8 cellular contexts compared by ENCODE assay signal in genomic region chr1:165828581-165829329, GRCh38. TPM values are rescaled to one million over a fixed set of nuclear protein-coding genes. Genes with fewer than 3 reads are reported as not detected.
A peak's percentile ranks its signal among the peaks of the same experiment; 100 is the strongest.
DNase-seq lines count a peak whose midpoint lies in the region; ATAC-seq and TF ChIP-seq lines count a peak whose summit lies in the region.

No MANE protein-coding gene starts in this region.

- TSS peak; percentile 95 for BruUV-seq in Calu3 (replicated peaks; lab: Mats Ljungman, UMichigan)

- peak overlapping the region; percentile 99 for H3K4me3 Mint-ChIP-seq in Calu3 (ENCODE audit: low read depth, unreplicated experiment)
- H3K4me3 Mint-ChIP-seq in glutamatergic neuron (ENCODE audit: unreplicated experiment), result peak overlapping the region; percentile 97

- H3K27ac Mint-ChIP-seq in Calu3 (ENCODE audit: unreplicated experiment) (peak overlapping the region; percentile 88), glutamatergic neuron (ENCODE audit: unreplicated experiment) (peak overlapping the region; percentile 96)
- peak overlapping the region; percentile 93 to 98 for H3K27ac Mint-ChIP-seq in activated naive CD4-positive, alpha-beta T cell treated with anti-CD3 and anti-CD28 coated beads, Interleukin-2, amount 50 U/mL, for 72 hours

- H3K36me3 Mint-ChIP-seq in Calu3 (ENCODE audit: insufficient read depth, unreplicated experiment) (peaks cover 29% of the 10 kb centered on the region), glutamatergic neuron (ENCODE audit: unreplicated experiment) (no peaks in the 10 kb centered on the region)
- H3K36me3 Mint-ChIP-seq in activated naive CD4-positive, alpha-beta T cell treated with anti-CD3 and anti-CD28 coated beads, Interleukin-2, amount 50 U/mL, for 72 hours, result peaks cover 15 to 22% of the 10 kb centered on the region in 2 donors

- H3K9me3 Mint-ChIP-seq in Calu3 (ENCODE audit: low read depth, unreplicated experiment), result no peaks in the 10 kb centered on the region
- no peaks in the 10 kb centered on the region for H3K9me3 Mint-ChIP-seq in activated naive CD4-positive, alpha-beta T cell treated with anti-CD3 and anti-CD28 coated beads, Interleukin-2, amount 50 U/mL, for 72 hours
- H3K9me3 Mint-ChIP-seq in glutamatergic neuron (ENCODE audit: unreplicated experiment), result peaks cover 9% of the 10 kb centered on the region

- TF ChIP-seq CTCF in Calu3 (IDR thresholded peaks at IDR 0.05; ENCODE audit: unreplicated experiment) (no peak), glutamatergic neuron (IDR thresholded peaks at IDR 0.05; ENCODE audit: partially characterized antibody, unreplicated experiment) (no peak)

- intact Hi-C loops in Calu3 (cut with micrococcal nuclease; ENCODE audit: unreplicated experiment), result loop anchor here (1.0 to 5.0 kb wide), 4 partner anchors 43 to 111 kb away; no protein-coding TSS in a partner anchor

- ATAC-seq in GM19351 (IDR thresholded peaks at IDR 0.05; ENCODE audit: unreplicated experiment) (peak; percentile 2), HG03469 (IDR thresholded peaks at IDR 0.05; ENCODE audit: unreplicated experiment) (no peak)
- peak; percentile 4 to 6 for ATAC-seq in activated naive CD4-positive, alpha-beta T cell treated with anti-CD3 and anti-CD28 coated beads, Interleukin-2, amount 50 U/mL, for 72 hours

- CTCF ChIA-PET in Calu3 (lab: Charles Lee), result interaction anchor here (1.0 to 2.4 kb wide), 11 partner anchors 14 to 183 kb away, joined by 3 to 14 read pairs (median 5); partner anchors contain the start of genes ALDH9A1 and TMCO1

- H3K27me3 Mint-ChIP-seq in Calu3 (ENCODE audit: unreplicated experiment), result no peaks in the 10 kb centered on the region
- peaks cover 15% of the 10 kb centered on the region for H3K27me3 Mint-ChIP-seq in glutamatergic neuron (ENCODE audit: unreplicated experiment)

- H3K4me1 Mint-ChIP-seq in Calu3 (ENCODE audit: low read depth, unreplicated experiment) (peaks cover 28% of the 10 kb centered on the region), glutamatergic neuron (ENCODE audit: low read depth, unreplicated experiment) (peaks cover 14% of the 10 kb centered on the region)

- DNase-seq in Calu3 (peak; percentile 69), HT-29 (ENCODE audit: low spot score) (peak; percentile 84), NCI-H82 treated with DMSO at 0.1 percent for 48 hours (lab: John Stamatoyannopoulos, UW; ENCODE audit: unreplicated experiment) (peak; percentile 57), glutamatergic neuron (peak; percentile 65), non-pigmented ciliary epithelial cell (ENCODE audit: low read depth) (peak; percentile 61)
- peak in 1 of 2 donors; percentile 17 for DNase-seq in activated naive CD4-positive, alpha-beta T cell treated with anti-CD3 and anti-CD28 coated beads, Interleukin-2, amount 50 U/mL, for 72 hours (ENCODE audit: low spot score in 2 of 2)

RNA-seq across cellular contexts. Expression of gene UCK2, which starts 1.3 kb away (rescaled TPM):
- total RNA-seq in Calu3 (2022), result 106 and 109 TPM in 2 replicates
- 194 and 210 TPM in 2 replicates for total RNA-seq in HT-29 (2014; rRNA removed; shearing (Covaris generic))
- total RNA-seq in activated naive CD4-positive, alpha-beta T cell treated with anti-CD3 and anti-CD28 coated beads, Interleukin-2, amount 50 U/mL, for 72 hours, result 10 to 100 TPM; 37.0 to 61.6 TPM
- total RNA-seq in glutamatergic neuron (ENCODE audit: unreplicated experiment), result 29.9 TPM
